Comparison of ENCODE assay signal across 8 cellular contexts in genomic region chr7:141551080-141551772, GRCh38. TPM values are rescaled to one million over a fixed set of nuclear protein-coding genes. Genes with fewer than 3 reads are reported as not detected.
DNase-seq lines count a peak whose midpoint lies in the region; ATAC-seq, FAIRE-seq and TF ChIP-seq lines count a peak whose summit lies in the region.

AGK (plus strand) TSS chr7:141551410; CDS start chr7:141555467, 4,057 bp downstream.

- intact Hi-C loops in kidney (cut with DNase I): no loop called here

- peak within 1 kb of the TSS; percentile 63 to 90 for H3K4me3 ChIP-seq in kidney (ENCODE audit: low read length in 2 of 2)

- no peak for TF ChIP-seq CTCF in kidney (IDR thresholded peaks at IDR 0.05; ENCODE audit: borderline replicate concordance, extremely low read depth, insufficient read depth)

- DNase-seq in AG08396 (ENCODE audit: low spot score) (peak; percentile 91), NCI-H226 (peak; percentile 58), kidney (peak; percentile 92)
- DNase-seq in central memory CD8-positive, alpha-beta T cell (ENCODE audit: low spot score in 2 of 2): peak; percentile 65 to 66
- peak; percentile 85 for DNase-seq in stimulated activated CD4-positive, alpha-beta T cell treated with anti-CD3 and anti-CD28 coated beads, Interleukin-15, amount 100 ng/mL, for 24 hours

- H3K4me1 Mint-ChIP-seq in central memory CD8-positive, alpha-beta T cell: peaks cover 35% of the 10 kb centered on the region

- H3K27ac Mint-ChIP-seq in central memory CD8-positive, alpha-beta T cell (ENCODE audit: low read depth): peak within 1 kb of the TSS; percentile 91

- H3K36me3 ChIP-seq in kidney (ENCODE audit: control insufficient read depth in 1 of 2, insufficient read depth in 2 of 2, low read length in 2 of 2): no peaks in the 10 kb centered on the region

- peaks cover 0 to 8% of the 10 kb centered on the region in 2 donors for H3K4me1 ChIP-seq in kidney (ENCODE audit: control insufficient read depth in 1 of 2, insufficient read depth in 1 of 2, low read depth in 1 of 2, low read length in 2 of 2)

- H3K4me3 Mint-ChIP-seq in central memory CD8-positive, alpha-beta T cell: peak within 1 kb of the TSS; percentile 82

- H3K9me3 Mint-ChIP-seq in central memory CD8-positive, alpha-beta T cell: no peaks in the 10 kb centered on the region

- FAIRE-seq in kidney (lab: Jason Lieb, UNC): no peak

- peak; percentile 77 for ATAC-seq in GM18873 (IDR thresholded peaks at IDR 0.05; ENCODE audit: low FRiP score, unreplicated experiment)
- peak; percentile 94 for ATAC-seq in HG03108 (IDR thresholded peaks at IDR 0.05; ENCODE audit: unreplicated experiment)
- ATAC-seq in activated CD4-positive, CD25-positive, alpha-beta regulatory T cell treated with anti-CD3 and anti-CD28 coated beads, Interleukin-2, amount 50 U/mL, for 24 hours: peak; percentile 96
- ATAC-seq in central memory CD8-positive, alpha-beta T cell (replicated peaks; ENCODE audit: extremely low read depth, poor library complexity, severe bottlenecking): peak; percentile 96

- no peaks in the 10 kb centered on the region for H3K9me3 ChIP-seq in kidney (ENCODE audit: control insufficient read depth in 1 of 2, low read length in 2 of 2)

- no peak within 1 kb of the TSS for H3K27ac ChIP-seq in kidney (ENCODE audit: low read depth in 2 of 2, low read length in 2 of 2)

- H3K36me3 Mint-ChIP-seq in central memory CD8-positive, alpha-beta T cell (ENCODE audit: insufficient read depth): peaks cover 14% of the 10 kb centered on the region

- peak within 1 kb of the TSS; percentile 63 to 92 for H3K9ac ChIP-seq in kidney (ENCODE audit: low read length in 2 of 2)

- H3K27me3 Mint-ChIP-seq in central memory CD8-positive, alpha-beta T cell: no peaks in the 10 kb centered on the region

RNA-seq across cellular contexts. Expression of gene AGK, which starts in this region (rescaled TPM):
- total RNA-seq in kidney: 30.7 TPM
- polyA plus RNA-seq in kidney (ENCODE audit: insufficient read depth, low read depth, low replicate concordance): 17.7 TPM
